Comparison of ENCODE assay signal across 21 cellular contexts in genomic region chrX:136209751-136210150, GRCh38. TPM values are rescaled to one million over a fixed set of nuclear protein-coding genes. Genes with fewer than 3 reads are reported as not detected.
DNase-seq lines count a peak whose midpoint lies in the region; ATAC-seq and TF ChIP-seq lines count a peak whose summit lies in the region.
"Had no signal": no experiment of that assay in that cellular context is flagged by ENCODE, and none has a peak within 500 bp of the region (broad histone marks: within the 10 kb centered on the region; RNA-seq: fewer than 3 reads in every experiment).

No MANE protein-coding gene starts in this region.

- TF ChIP-seq CTCF in heart right ventricle (IDR thresholded peaks at IDR 0.05) (no peak), chondrocyte (IDR thresholded peaks at IDR 0.05) (no peak), thyroid gland (IDR thresholded peaks at IDR 0.05) (no peak)

- no peak overlapping the region for H3K4me3 ChIP-seq in heart right ventricle
- H3K4me3 ChIP-seq in thyroid gland (replicated peaks in 1 of 3) = no peak overlapping the region
- H3K4me3 ChIP-seq: cardiac muscle cell, SK-N-MC had no signal

- H3K4me1 Mint-ChIP-seq in chondrocyte (ENCODE audit: low read depth) = peaks cover 80% of the 10 kb centered on the region
- H3K4me1 Mint-ChIP-seq in naive B cell = peaks cover 29 to 39% (median 33%) of the 10 kb centered on the region in 3 donors
- H3K4me1 Mint-ChIP-seq in activated naive CD4-positive, alpha-beta T cell treated with anti-CD3 and anti-CD28 coated beads for 36 hours (ENCODE audit: low read depth) = peaks cover 7% of the 10 kb centered on the region

- peaks cover 0 to 53% (median 0%) of the 10 kb centered on the region in 9 donors for H3K36me3 ChIP-seq in heart right ventricle
- H3K36me3 ChIP-seq in thyroid gland = peaks cover 0 to 9% of the 10 kb centered on the region in 2 donors
- H3K36me3 ChIP-seq: cardiac muscle cell had no signal

- ATAC-seq in heart right ventricle = no peak
- ATAC-seq in left cardiac atrium = no peak
- ATAC-seq in naive B cell (ENCODE audit: low read depth in 2 of 2) = no peak
- ATAC-seq in GM18519 (IDR thresholded peaks at IDR 0.05; ENCODE audit: low FRiP score, unreplicated experiment) = no peak
- ATAC-seq: activated CD8-positive, alpha-beta memory T cell treated with anti-CD3 and anti-CD28 coated beads, Interleukin-2, amount 10 ng/mL, durations not matched to agents 7 days and 5 days had no signal

- H3K9me3 Mint-ChIP-seq in chondrocyte (ENCODE audit: low read depth) (no peaks in the 10 kb centered on the region), naive B cell (no peaks in the 10 kb centered on the region)
- no peaks in the 10 kb centered on the region for H3K9me3 Mint-ChIP-seq in activated naive CD4-positive, alpha-beta T cell treated with anti-CD3 and anti-CD28 coated beads for 36 hours
- H3K9me3 Mint-ChIP-seq: activated naive CD4-positive, alpha-beta T cell treated with anti-CD3 and anti-CD28 coated beads, Interleukin-2, amount 10 ng/mL, durations not matched to agents 7 days and 5 days; dendritic cell treated with granulocyte-macrophage colony-stimulating factor and Interleukin-4, amounts not matched to agents 40 ng/mL and 50 ng/mL, for 4 days; T-helper 1 cell treated with Interleukin-12 subunit alpha and Interleukin-12 subunit beta and Interleukin-4 antibody, amounts not matched to agents 30 μg/mL and 1 μg/mL, for 36 hours had no signal

- DNase-seq in heart right ventricle (no peak), left cardiac atrium (no peak), chondrocyte (ENCODE audit: low spot score) (no peak), naive B cell (no peak), thyroid gland (peak; percentile 45 to 53), HPDE6-E6E7 (ENCODE audit: extremely low spot score) (no peak)
- no peak for DNase-seq in activated naive CD4-positive, alpha-beta T cell treated with anti-CD3 and anti-CD28 coated beads for 36 hours
- DNase-seq: COR-L47, midbrain, NCI-H1105, NCI-H2029 treated with DMSO at 0.1 percent for 48 hours, NCI-H226 had no signal

- H3K27me3 ChIP-seq in heart right ventricle (peaks cover 0 to 15% (median 0%) of the 10 kb centered on the region in 7 donors), thyroid gland (no peaks in the 10 kb centered on the region)
- H3K27me3 ChIP-seq: BE2C, cardiac muscle cell had no signal

- intact Hi-C loops in heart right ventricle (cut with DNase I) (loop anchor here in 9 of 10 donors (2.0 to 5.0 kb wide), 6 partner anchors 37 to 182 kb away; partner anchors contain the start of gene MAP7D3 (in 1 of the 9)), left cardiac atrium (cut with DNase I) (loop anchor here in 1 of 2 donors (1.0 to 5.0 kb wide), 2 partner anchors 39 to 182 kb away; no protein-coding TSS in a partner anchor), thyroid gland (cut with DNase I) (loop anchor here (10.0 kb wide), 1 partner anchor 55 kb away; no protein-coding TSS in a partner anchor)
- intact Hi-C loops in activated naive CD4-positive, alpha-beta T cell treated with anti-CD3 and anti-CD28 coated beads for 36 hours (cut with micrococcal nuclease) = no loop called here

- TF ChIP-seq POLR2A in thyroid gland (IDR thresholded peaks at IDR 0.05) = no peak

- no peak overlapping the region for H3K4me3 Mint-ChIP-seq in chondrocyte (ENCODE audit: unreplicated experiment)
- peak overlapping the region in 6 of 8 donors; percentile 58 to 88 (median 78) for H3K4me3 Mint-ChIP-seq in naive B cell
- no peak overlapping the region for H3K4me3 Mint-ChIP-seq in activated naive CD4-positive, alpha-beta T cell treated with anti-CD3 and anti-CD28 coated beads for 36 hours
- H3K4me3 Mint-ChIP-seq: activated CD8-positive, alpha-beta memory T cell treated with anti-CD3 and anti-CD28 coated beads, Interleukin-2, amount 10 ng/mL, durations not matched to agents 7 days and 5 days; activated naive CD4-positive, alpha-beta T cell treated with anti-CD3 and anti-CD28 coated beads, Interleukin-2, amount 10 ng/mL, durations not matched to agents 7 days and 5 days; nephron progenitor cell; T-helper 1 cell treated with Interleukin-12 subunit alpha and Interleukin-12 subunit beta and Interleukin-4 antibody, amounts not matched to agents 30 μg/mL and 1 μg/mL, for 36 hours had no signal

- H3K9me3 ChIP-seq in heart right ventricle (no peaks in the 10 kb centered on the region), thyroid gland (no peaks in the 10 kb centered on the region)
- H3K9me3 ChIP-seq: BE2C had no signal

- WGBS in heart right ventricle, 2 donors = 36 to 45% methylated on average over 9 of the region's 9 CpGs
- 21 to 26% methylated on average over 9 of the region's 9 CpGs for WGBS in thyroid gland, 2 donors

- H3K27ac ChIP-seq in heart right ventricle = peak overlapping the region in 6 of 10 donors; percentile 50 to 72 (median 66)
- peak overlapping the region; percentile 81 to 90 (median 85) for H3K27ac ChIP-seq in thyroid gland
- H3K27ac ChIP-seq: cardiac muscle cell, SK-N-MC had no signal

- H3K4me1 ChIP-seq in heart right ventricle (peaks cover 4 to 49% (median 24%) of the 10 kb centered on the region in 9 donors), thyroid gland (peaks cover 13 to 67% of the 10 kb centered on the region in 2 donors)
- H3K4me1 ChIP-seq: BE2C had no signal

- H3K36me3 Mint-ChIP-seq in chondrocyte (ENCODE audit: low read depth) = peaks cover 21% of the 10 kb centered on the region
- no peaks in the 10 kb centered on the region for H3K36me3 Mint-ChIP-seq in naive B cell
- peaks cover 12% of the 10 kb centered on the region for H3K36me3 Mint-ChIP-seq in activated naive CD4-positive, alpha-beta T cell treated with anti-CD3 and anti-CD28 coated beads for 36 hours (ENCODE audit: low read depth)
- H3K36me3 Mint-ChIP-seq: activated CD8-positive, alpha-beta memory T cell treated with anti-CD3 and anti-CD28 coated beads, Interleukin-2, amount 10 ng/mL, durations not matched to agents 7 days and 5 days had no signal

- H3K27ac Mint-ChIP-seq in chondrocyte (ENCODE audit: unreplicated experiment) (peak overlapping the region; percentile 91), naive B cell (peak overlapping the region in 4 of 6 donors; percentile 6 to 93 (median 74))
- H3K27ac Mint-ChIP-seq in activated naive CD4-positive, alpha-beta T cell treated with anti-CD3 and anti-CD28 coated beads for 36 hours = no peak overlapping the region
- H3K27ac Mint-ChIP-seq: activated CD8-positive, alpha-beta memory T cell treated with anti-CD3 and anti-CD28 coated beads, Interleukin-2, amount 10 ng/mL, durations not matched to agents 7 days and 5 days; activated naive CD4-positive, alpha-beta T cell treated with anti-CD3 and anti-CD28 coated beads, Interleukin-2, amount 10 ng/mL, durations not matched to agents 7 days and 5 days; dendritic cell treated with granulocyte-macrophage colony-stimulating factor and Interleukin-4, amounts not matched to agents 40 ng/mL and 50 ng/mL, for 4 days; nephron progenitor cell; T-helper 1 cell treated with Interleukin-12 subunit alpha and Interleukin-12 subunit beta and Interleukin-4 antibody, amounts not matched to agents 30 μg/mL and 1 μg/mL, for 36 hours had no signal

- CTCF ChIA-PET in activated naive CD4-positive, alpha-beta T cell treated with anti-CD3 and anti-CD28 coated beads for 36 hours (lab: Charles Lee) = interaction anchor here (1.0 to 1.6 kb wide), 2 partner anchors 59 to 182 kb away, joined by 5 to 13 read pairs; no protein-coding TSS in a partner anchor

- H3K27me3 Mint-ChIP-seq in chondrocyte (ENCODE audit: low read depth) (no peaks in the 10 kb centered on the region), naive B cell (peaks cover 0 to 7% (median 0%) of the 10 kb centered on the region in 3 donors)
- H3K27me3 Mint-ChIP-seq in activated naive CD4-positive, alpha-beta T cell treated with anti-CD3 and anti-CD28 coated beads for 36 hours (ENCODE audit: low read depth) = no peaks in the 10 kb centered on the region
- H3K27me3 Mint-ChIP-seq: activated CD8-positive, alpha-beta memory T cell treated with anti-CD3 and anti-CD28 coated beads, Interleukin-2, amount 10 ng/mL, durations not matched to agents 7 days and 5 days; activated naive CD4-positive, alpha-beta T cell treated with anti-CD3 and anti-CD28 coated beads, Interleukin-2, amount 10 ng/mL, durations not matched to agents 7 days and 5 days; dendritic cell treated with granulocyte-macrophage colony-stimulating factor and Interleukin-4, amounts not matched to agents 40 ng/mL and 50 ng/mL, for 4 days had no signal

RNA-seq across cellular contexts. Expression of gene MAP7D3, which starts 41.4 kb away (rescaled TPM):
- 10 to 100 TPM; 11.6 to 16.2 (median 14.5) TPM for total RNA-seq in heart right ventricle
- 10 to 100 TPM in 1 of 2 donors, 1 to 10 TPM in 1; 8.1 to 12.5 TPM for polyA plus RNA-seq in heart right ventricle
- total RNA-seq in left cardiac atrium = 10 to 100 TPM; 11.8 to 12.5 TPM
- 48.2 to 52.7 TPM (median 50.8 TPM) in 3 replicates for total RNA-seq in chondrocyte
- polyA plus RNA-seq in naive B cell (ENCODE audit: low read depth in 6 of 6) = 1 to 10 TPM in 5 of 6 donors, under 1 TPM in 1; 0.26 to 8.6 (median 4.0) TPM
- total RNA-seq in thyroid gland = 10 to 100 TPM; 13.8 to 22.2 (median 14.6) TPM
- 10 to 100 TPM; 10.4 to 12.5 TPM for total RNA-seq in activated naive CD4-positive, alpha-beta T cell treated with anti-CD3 and anti-CD28 coated beads for 36 hours

Comparison
In these comparisons a context has a peak if more than half of its experiments do, and no peak if none do; other contexts are left out.
1. DNase-seq: peak in thyroid gland (2 of 2); none in heart right ventricle (0 of 2), left cardiac atrium (single experiment), chondrocyte (single experiment), naive B cell (single experiment), HPDE6-E6E7 (single experiment) and activated naive CD4-positive, alpha-beta T cell treated with anti-CD3 and anti-CD28 coated beads for 36 hours (single experiment).
2. H3K4me3 Mint-ChIP-seq: peak in naive B cell (6 of 8); none in chondrocyte (single experiment) and activated naive CD4-positive, alpha-beta T cell treated with anti-CD3 and anti-CD28 coated beads for 36 hours (single experiment).